In the genomic region with DNA sequence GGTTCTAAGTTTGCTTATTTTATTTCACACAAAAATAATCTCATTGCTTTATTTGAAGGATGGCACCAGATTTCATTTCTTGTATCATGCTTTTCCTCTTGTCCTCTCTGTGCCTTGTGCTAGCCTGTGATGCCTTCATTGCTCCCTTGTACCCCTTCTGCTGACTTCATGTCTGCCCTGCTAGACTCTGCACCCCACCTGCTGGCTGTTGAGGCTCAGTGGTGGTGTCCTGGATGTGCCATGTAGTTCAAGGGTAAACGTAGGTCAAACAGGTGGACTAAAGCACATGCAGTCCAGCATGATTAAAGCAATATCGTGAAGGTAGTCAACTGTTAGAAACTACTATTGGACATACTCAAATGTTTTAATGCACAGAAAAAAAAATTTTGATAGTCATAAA, we compare ENCODE assay signal across 1 cellular context.
A peak's percentile ranks its signal among the peaks of the same experiment; 100 is the strongest.
TF ChIP-seq lines count a peak whose summit lies in the region.

No MANE protein-coding gene starts in this region.

TF ChIP-seq in K562, 482 proteins besides CTCF, POLR2A, EP300 and RAD21:
- TF ChIP-seq ESRRA (IDR thresholded peaks at IDR 0.05; ENCODE audit: borderline replicate concordance, low read depth) (peak; percentile 64), PML (IDR thresholded peaks at IDR 0.05; ENCODE audit: low read length) (no peak)
